10 cellular contexts compared by ENCODE assay signal in the genomic region with DNA sequence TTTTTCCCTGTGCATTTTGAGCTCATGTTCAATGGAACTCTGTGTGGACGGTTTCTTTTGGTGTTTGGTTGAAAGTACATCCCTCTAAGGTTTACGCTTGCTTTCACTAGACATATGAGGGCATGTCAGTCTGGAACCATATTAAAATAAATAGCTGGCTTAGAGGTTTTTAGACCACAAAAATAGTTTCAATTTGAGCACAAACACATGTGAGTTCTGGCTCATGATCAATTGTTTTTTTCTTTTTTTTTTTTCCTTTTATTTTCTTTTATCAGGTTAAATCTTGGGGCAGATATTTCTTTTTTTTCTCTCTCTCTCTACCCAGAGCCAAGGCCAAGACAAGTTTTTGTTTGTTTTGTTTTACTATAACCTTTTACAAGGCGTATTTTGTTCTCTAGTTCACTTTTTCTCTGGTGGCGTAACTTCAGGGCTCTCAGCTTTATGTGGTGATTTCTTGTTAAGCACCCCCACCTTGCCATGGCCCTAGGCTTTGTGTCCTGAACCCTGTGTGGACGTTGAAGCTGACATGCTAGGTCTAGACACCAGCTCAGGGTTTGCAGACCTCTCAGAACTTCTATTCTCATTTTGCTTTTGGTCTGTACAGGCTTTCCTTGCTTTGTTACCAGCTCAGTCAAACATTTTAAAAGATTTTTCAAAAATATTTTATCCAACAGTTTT.
DNase-seq lines count a peak whose midpoint lies in the region; ATAC-seq and TF ChIP-seq lines count a peak whose summit lies in the region.
"Had no signal": no experiment of that assay in that cellular context is flagged by ENCODE, and none has a peak within 500 bp of the region (broad histone marks: within the 10 kb centered on the region; RNA-seq: fewer than 3 reads in every experiment).

No MANE protein-coding gene starts in this region.

- H3K27me3 ChIP-seq in thymus (ENCODE audit: control insufficient read depth, insufficient read depth) (no peaks in the 10 kb centered on the region), GM23248 (replicated peaks; ENCODE audit: insufficient read depth) (0 out of 2 replicates have a peak, but pooled peaks cover 10% of the 10 kb centered on the region)

- H2AFZ ChIP-seq in GM23248: no peak overlapping the region

- no peak for DNase-seq in activated naive CD4-positive, alpha-beta T cell treated with anti-CD3 and anti-CD28 coated beads, Interleukin-2, amount 10 ng/mL, durations not matched to agents 7 days and 5 days
- no peak for DNase-seq in activated naive CD4-positive, alpha-beta T cell treated with Interleukin-2 at 50 U/mL for 16 hours
- DNase-seq in mesenteric fat pad (ENCODE audit: low spot score) (no peak), GM23248 (no peak)
- DNase-seq: H7, NCI-H2107 had no signal

- 74% methylated on average over 5 of the region's 5 CpGs for WGBS in thymus
- 67 to 71% methylated on average over 5 of the region's 5 CpGs for WGBS in GM23248 (ENCODE audit: low coverage in 1 of 2, low lambda C conversion rate in 2 of 2, missing lambda C conversion rate in 2 of 2), 2 experiments

- peaks cover 39% of the 10 kb centered on the region for H3K4me1 Mint-ChIP-seq in activated naive CD4-positive, alpha-beta T cell treated with anti-CD3 and anti-CD28 coated beads, Interleukin-2, amount 10 ng/mL, durations not matched to agents 7 days and 5 days

- H3K79me2 ChIP-seq in GM23248 (ENCODE audit: insufficient read depth): no peaks in the 10 kb centered on the region

- H3K36me3 ChIP-seq in thymus (ENCODE audit: control insufficient read depth, insufficient read depth) (no peaks in the 10 kb centered on the region), GM23248 (ENCODE audit: low read depth) (no peaks in the 10 kb centered on the region)

- no peak overlapping the region for H3K4me2 ChIP-seq in GM23248 (ENCODE audit: unreplicated experiment)

- no peaks in the 10 kb centered on the region for H3K9me3 ChIP-seq in thymus (ENCODE audit: control insufficient read depth)
- H3K9me3 ChIP-seq in GM23248 (ENCODE audit: low read depth): no peaks in the 10 kb centered on the region

- H3K4me3 ChIP-seq in thymus (ENCODE audit: low read length): no peak overlapping the region
- no peak overlapping the region for H3K4me3 ChIP-seq in GM23248

- H3K9me3 Mint-ChIP-seq in activated naive CD4-positive, alpha-beta T cell treated with anti-CD3 and anti-CD28 coated beads, Interleukin-2, amount 10 ng/mL, durations not matched to agents 7 days and 5 days: peaks cover 2% of the 10 kb centered on the region

- 0 out of 2 replicates have a peak, but pooled peaks cover 7% of the 10 kb centered on the region for H3F3A ChIP-seq in GM23248 (ENCODE audit: insufficient read depth)

- ATAC-seq in HG02798 (IDR thresholded peaks at IDR 0.05; ENCODE audit: poor library complexity, unreplicated experiment): peak; percentile 76
- peak; percentile 24 for ATAC-seq in SK-N-SH treated with all-trans-retinoic acid at 6 μM for 48 hours
- no peak for ATAC-seq in HG02970 (IDR thresholded peaks at IDR 0.05; ENCODE audit: low FRiP score, unreplicated experiment)

- no peaks in the 10 kb centered on the region for H3K27me3 Mint-ChIP-seq in activated naive CD4-positive, alpha-beta T cell treated with anti-CD3 and anti-CD28 coated beads, Interleukin-2, amount 10 ng/mL, durations not matched to agents 7 days and 5 days

- no peaks in the 10 kb centered on the region for H3K9me2 ChIP-seq in GM23248 (ENCODE audit: insufficient read depth)

- in situ Hi-C loops in GM23248 (cut with MboI): no loop called here

- no peak overlapping the region for H3K4me3 Mint-ChIP-seq in activated naive CD4-positive, alpha-beta T cell treated with anti-CD3 and anti-CD28 coated beads, Interleukin-2, amount 10 ng/mL, durations not matched to agents 7 days and 5 days

- H4K20me1 ChIP-seq in GM23248 (ENCODE audit: insufficient read depth): no peaks in the 10 kb centered on the region

- H3K4me1 ChIP-seq in thymus (ENCODE audit: control insufficient read depth, insufficient read depth, low read length) (no peaks in the 10 kb centered on the region), GM23248 (ENCODE audit: insufficient read depth) (peaks cover 12% of the 10 kb centered on the region)

- CTCF ChIA-PET in activated naive CD4-positive, alpha-beta T cell treated with anti-CD3 and anti-CD28 coated beads, Interleukin-2, amount 10 ng/mL, durations not matched to agents 7 days and 5 days (lab: Charles Lee): interaction anchor here (1.1 to 2.2 kb wide), 3 partner anchors 14 to 315 kb away, joined by 3 to 9 read pairs (median 3); no protein-coding TSS in a partner anchor

- no peak overlapping the region for H3K9ac ChIP-seq in GM23248

- H3K27ac Mint-ChIP-seq in activated naive CD4-positive, alpha-beta T cell treated with anti-CD3 and anti-CD28 coated beads, Interleukin-2, amount 10 ng/mL, durations not matched to agents 7 days and 5 days: peak overlapping the region; percentile 20

- peak overlapping the region; percentile 48 for H3K27ac ChIP-seq in thymus (ENCODE audit: low read depth)
- no peak overlapping the region for H3K27ac ChIP-seq in GM23248

- peaks cover 8% of the 10 kb centered on the region for H3K36me3 Mint-ChIP-seq in activated naive CD4-positive, alpha-beta T cell treated with anti-CD3 and anti-CD28 coated beads, Interleukin-2, amount 10 ng/mL, durations not matched to agents 7 days and 5 days

TF ChIP-seq in SK-N-SH treated with all-trans-retinoic acid at 6 μM for 48 hours, 23 proteins besides CTCF, POLR2A, EP300 and RAD21:
- no peak for TF ChIP-seq GLIS3 (CRISPR knock-in tag; IDR thresholded peaks at IDR 0.05)
- TF ChIP-seq ESRRG (CRISPR knock-in tag; IDR thresholded peaks at IDR 0.05): no peak
- no peak for TF ChIP-seq ZNF565 (CRISPR knock-in tag; conservative IDR thresholded peaks at IDR 0.05; ENCODE audit: low read depth)
- TF ChIP-seq ZC3H10 (CRISPR knock-in tag; IDR thresholded peaks at IDR 0.05): no peak
- TF ChIP-seq SNAI2 (CRISPR knock-in tag; IDR thresholded peaks at IDR 0.05): no peak
- TF ChIP-seq, protein P1, sequence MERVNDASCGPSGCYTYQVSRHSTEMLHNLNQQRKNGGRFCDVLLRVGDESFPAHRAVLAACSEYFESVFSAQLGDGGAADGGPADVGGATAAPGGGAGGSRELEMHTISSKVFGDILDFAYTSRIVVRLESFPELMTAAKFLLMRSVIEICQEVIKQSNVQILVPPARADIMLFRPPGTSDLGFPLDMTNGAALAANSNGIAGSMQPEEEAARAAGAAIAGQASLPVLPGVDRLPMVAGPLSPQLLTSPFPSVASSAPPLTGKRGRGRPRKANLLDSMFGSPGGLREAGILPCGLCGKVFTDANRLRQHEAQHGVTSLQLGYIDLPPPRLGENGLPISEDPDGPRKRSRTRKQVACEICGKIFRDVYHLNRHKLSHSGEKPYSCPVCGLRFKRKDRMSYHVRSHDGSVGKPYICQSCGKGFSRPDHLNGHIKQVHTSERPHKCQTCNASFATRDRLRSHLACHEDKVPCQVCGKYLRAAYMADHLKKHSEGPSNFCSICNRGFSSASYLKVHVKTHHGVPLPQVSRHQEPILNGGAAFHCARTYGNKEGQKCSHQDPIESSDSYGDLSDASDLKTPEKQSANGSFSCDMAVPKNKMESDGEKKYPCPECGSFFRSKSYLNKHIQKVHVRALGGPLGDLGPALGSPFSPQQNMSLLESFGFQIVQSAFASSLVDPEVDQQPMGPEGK (CRISPR knock-in tag; IDR thresholded peaks at IDR 0.05; ENCODE audit: borderline replicate concordance): no peak
- no peak for TF ChIP-seq ZFP30 (CRISPR knock-in tag; IDR thresholded peaks at IDR 0.05)
- TF ChIP-seq ZNF70 (CRISPR knock-in tag; IDR thresholded peaks at IDR 0.05): no peak
- no peak for TF ChIP-seq ARNTL (CRISPR knock-in tag; IDR thresholded peaks at IDR 0.05; ENCODE audit: borderline replicate concordance, low read depth)
- TF ChIP-seq RARB (CRISPR knock-in tag; IDR thresholded peaks at IDR 0.05): no peak
- TF ChIP-seq PPARA (CRISPR knock-in tag; IDR thresholded peaks at IDR 0.05; ENCODE audit: borderline replicate concordance): no peak
- TF ChIP-seq, protein P2, sequence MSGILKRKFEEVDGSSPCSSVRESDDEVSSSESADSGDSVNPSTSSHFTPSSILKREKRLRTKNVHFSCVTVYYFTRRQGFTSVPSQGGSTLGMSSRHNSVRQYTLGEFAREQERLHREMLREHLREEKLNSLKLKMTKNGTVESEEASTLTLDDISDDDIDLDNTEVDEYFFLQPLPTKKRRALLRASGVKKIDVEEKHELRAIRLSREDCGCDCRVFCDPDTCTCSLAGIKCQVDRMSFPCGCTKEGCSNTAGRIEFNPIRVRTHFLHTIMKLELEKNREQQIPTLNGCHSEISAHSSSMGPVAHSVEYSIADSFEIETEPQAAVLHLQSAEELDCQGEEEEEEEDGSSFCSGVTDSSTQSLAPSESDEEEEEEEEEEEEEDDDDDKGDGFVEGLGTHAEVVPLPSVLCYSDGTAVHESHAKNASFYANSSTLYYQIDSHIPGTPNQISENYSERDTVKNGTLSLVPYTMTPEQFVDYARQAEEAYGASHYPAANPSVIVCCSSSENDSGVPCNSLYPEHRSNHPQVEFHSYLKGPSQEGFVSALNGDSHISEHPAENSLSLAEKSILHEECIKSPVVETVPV (CRISPR knock-in tag; IDR thresholded peaks at IDR 0.05): no peak
- no peak for TF ChIP-seq TCF4 (CRISPR knock-in tag; IDR thresholded peaks at IDR 0.05; ENCODE audit: borderline replicate concordance)
TF ChIP-seq in SK-N-SH treated with all-trans-retinoic acid at 6 μM for 48 hours: peak in this region for 0.
